ENCODE assay signal across 8 cellular contexts in the genomic region with DNA sequence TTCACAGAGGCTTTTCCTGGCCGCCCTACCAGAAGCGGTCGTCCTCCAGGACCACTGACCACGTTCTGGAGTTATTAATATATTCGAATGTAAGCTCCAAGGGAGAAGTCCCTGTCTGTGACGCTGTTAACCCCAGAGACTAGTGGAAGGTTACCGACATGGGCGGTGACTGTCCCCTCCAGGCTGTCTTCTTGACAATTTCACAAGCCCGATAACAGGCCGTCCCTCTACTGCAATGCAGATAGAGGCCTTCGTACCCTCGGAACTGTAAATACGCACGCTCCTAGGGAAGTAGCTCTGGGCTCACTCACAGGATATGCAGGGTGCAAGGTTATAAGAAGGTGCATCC. TPM values are rescaled to one million over a fixed set of nuclear protein-coding genes. Genes with fewer than 3 reads are reported as not detected.
DNase-seq lines count a peak whose midpoint lies in the region; TF ChIP-seq lines count a peak whose summit lies in the region.

No MANE protein-coding gene starts in this region.

- H4K20me1 ChIP-seq in H9 (ENCODE audit: control insufficient read depth, insufficient read depth, insufficient read length) (no peaks in the 10 kb centered on the region), MM.1S (ENCODE audit: insufficient read depth, low read length) (no peaks in the 10 kb centered on the region)

- no peak overlapping the region for H2BK12ac ChIP-seq in H9 (ENCODE audit: insufficient read length, low read depth, low read length)

- H3K18ac ChIP-seq in H9 (ENCODE audit: insufficient read length, low read depth, low read length), result peak overlapping the region; percentile 46

- peak overlapping the region; percentile 76 for H3K9ac ChIP-seq in H9 (ENCODE audit: extremely low read depth, insufficient read length, low read length)
- H3K9ac ChIP-seq in MM.1S (ENCODE audit: low read length), result peak overlapping the region; percentile 95

- peaks cover 7 to 20% (median 19%) of the 10 kb centered on the region in 3 experiments for H3K36me3 Mint-ChIP-seq in H9 (ENCODE audit: insufficient read depth in 1 of 3, low read depth in 3 of 3)

- no peak overlapping the region for H3K56ac ChIP-seq in H9 (ENCODE audit: insufficient read length, low read depth, low read length)

- no peak overlapping the region for H2AK5ac ChIP-seq in H9 (ENCODE audit: insufficient read length, low read length)

- peaks cover 1% of the 10 kb centered on the region; the same call in 1 of the 2 replicates for H3K27me3 Mint-ChIP-seq in H9 (ENCODE audit: low read depth)

- H3K4ac ChIP-seq in H9 (ENCODE audit: low read depth, low read length), result no peak overlapping the region

- H3K9me2 ChIP-seq in MM.1S (replicated peaks; ENCODE audit: insufficient read depth, low read length), result no peaks in the 10 kb centered on the region

- H3K14ac ChIP-seq in H9 (ENCODE audit: insufficient read depth, low read length), result no peak overlapping the region; the same call in 1 of the 2 replicates

- H4K91ac ChIP-seq in H9 (ENCODE audit: insufficient read length, low read depth, low read length), result no peak overlapping the region

- H3K9me3 ChIP-seq in H9 (ENCODE audit: control insufficient read depth, low read depth, low read length) (no peaks in the 10 kb centered on the region), MM.1S (replicated peaks; ENCODE audit: insufficient read depth, low read length) (no peaks in the 10 kb centered on the region)

- H3K27me3 ChIP-seq in H9 (ENCODE audit: insufficient read depth, low read length) (no peaks in the 10 kb centered on the region), MM.1S (replicated peaks; ENCODE audit: insufficient read depth, low read length) (no peaks in the 10 kb centered on the region), brain microvascular endothelial cell (replicated peaks) (no peaks in the 10 kb centered on the region)

- H3K23me2 ChIP-seq in H9 (ENCODE audit: insufficient read length, low read depth, low read length, poor library complexity, severe bottlenecking), result no peaks in the 10 kb centered on the region

- H2BK120ac ChIP-seq in H9 (ENCODE audit: low read depth, low read length, poor library complexity, severe bottlenecking), result no peak overlapping the region

- H3K9me3 Mint-ChIP-seq in H9, result no peaks in the 10 kb centered on the region; a peak in 2 of 5 replicates

- H3K36me3 ChIP-seq in MM.1S (replicated peaks; ENCODE audit: insufficient read depth, low read length) (no peaks in the 10 kb centered on the region), brain microvascular endothelial cell (replicated peaks) (no peaks in the 10 kb centered on the region)

- H3F3A ChIP-seq in MM.1S (ENCODE audit: insufficient read depth, low read length), result peaks cover 7% of the 10 kb centered on the region

- no peaks in the 10 kb centered on the region for H3K4me1 ChIP-seq in H9 (ENCODE audit: insufficient read depth, low read length)
- H3K4me1 ChIP-seq in MM.1S (ENCODE audit: low read length), result no peaks in the 10 kb centered on the region

- peak overlapping the region; percentile 93 for H3K4me3 ChIP-seq in GM12864 (ENCODE audit: low read depth, low read length)
- peak overlapping the region; percentile 91 for H3K4me3 ChIP-seq in MM.1S (ENCODE audit: low read length)
- peak overlapping the region; percentile 79 for H3K4me3 ChIP-seq in brain microvascular endothelial cell (ENCODE audit: low read depth, low read length)

- H3K4me2 ChIP-seq in H9 (ENCODE audit: insufficient read depth, insufficient read length, low read length) (peak overlapping the region; percentile 62), MM.1S (ENCODE audit: low read depth, low read length) (peak overlapping the region; percentile 86)

- H3T11ph ChIP-seq in H9 (ENCODE audit: low read length), result no peak overlapping the region

- DNase-seq in GM12864 (ENCODE audit: low read depth), result no peak
- DNase-seq in H9, result peak; percentile 69
- peak; percentile 66 for DNase-seq in MM.1S
- DNase-seq in SKM-1 (lab: John Stamatoyannopoulos, UW; ENCODE audit: unreplicated experiment), result peak; percentile 24
- peak; percentile 42 for DNase-seq in brain microvascular endothelial cell
- peak; percentile 56 for DNase-seq in iPS-NIHi7 (ENCODE audit: extremely low spot score)
- peak; percentile 50 for DNase-seq in stimulated activated CD4-positive, alpha-beta T cell treated with anti-CD3 and anti-CD28 coated beads, Interleukin-1b, Interleukin-23, amount 100 ng/mL, for 48 hours
- DNase-seq in retina, result no peak

- H3K27ac ChIP-seq in H9 (ENCODE audit: insufficient read length, low read depth, low read length), result no peak overlapping the region
- H3K27ac ChIP-seq in MM.1S (ENCODE audit: low read length), result peak overlapping the region; percentile 85
- H3K27ac ChIP-seq in brain microvascular endothelial cell, result peak overlapping the region; percentile 80

- no CpG with 5 or more reads among the region's 14 CpGs for WGBS in H9 (ENCODE audit: extremely low coverage, insufficient read length, low lambda C conversion rate)

- no peak for TF ChIP-seq CTCF in GM12864 (IDR thresholded peaks at IDR 0.05; ENCODE audit: low read depth, low read length, missing control alignments)
- TF ChIP-seq CTCF in H9 (conservative IDR thresholded peaks at IDR 0.05), result no peak
- TF ChIP-seq CTCF in MM.1S (IDR thresholded peaks at IDR 0.05; ENCODE audit: low read length), result no peak
- TF ChIP-seq CTCF in brain microvascular endothelial cell (IDR thresholded peaks at IDR 0.05; ENCODE audit: low read depth, low read length, missing control alignments), result no peak

- no peak overlapping the region for H2BK15ac ChIP-seq in H9 (ENCODE audit: low read depth, low read length)

- no peak overlapping the region for H3K23ac ChIP-seq in H9 (ENCODE audit: insufficient read length, low read depth, low read length)

- H3K4me3 Mint-ChIP-seq in H9, result peak overlapping the region; percentile 79 to 86

- no peak overlapping the region for H4K8ac ChIP-seq in H9 (replicated peaks; ENCODE audit: insufficient read length, low read depth, low read length)

- in situ Hi-C loops in brain microvascular endothelial cell (cut with HindIII; ENCODE audit: low pct_ligation_motif_present, low sequenced_read_pairs), result no loop called here

- peak overlapping the region; percentile 32 for H2AFZ ChIP-seq in H9 (ENCODE audit: low read length)
- peak overlapping the region; percentile 99 for H2AFZ ChIP-seq in MM.1S (ENCODE audit: low read length)

- peak overlapping the region; percentile 5 to 98 (median 95) for H3K27ac Mint-ChIP-seq in H9

- H3K79me2 ChIP-seq in H9 (ENCODE audit: insufficient read depth, low read length) (no peaks in the 10 kb centered on the region), MM.1S (ENCODE audit: low read length) (peaks cover 25% of the 10 kb centered on the region)

- no peak overlapping the region for H2BK5ac ChIP-seq in H9 (ENCODE audit: insufficient read length, low read length)

- no peak overlapping the region for H4K5ac ChIP-seq in H9 (ENCODE audit: insufficient read length, low read depth, low read length)

- peaks cover 3 to 7% of the 10 kb centered on the region in 2 experiments; a peak in 3 of 4 replicates for H3K4me1 Mint-ChIP-seq in H9

- H3K79me1 ChIP-seq in H9 (ENCODE audit: insufficient read depth, low read depth, low read length, poor library complexity, severe bottlenecking), result no peaks in the 10 kb centered on the region

- no peak overlapping the region for H2BK20ac ChIP-seq in H9 (ENCODE audit: low read depth, low read length, poor library complexity, severe bottlenecking)

RNA-seq across cellular contexts. Expression of a gene that starts 0.6 kb away (rescaled TPM):
- 12.0 TPM in 2 replicates for total RNA-seq in H9 (2021)

Comparison
In these comparisons a context has a peak if more than half of its experiments do, and no peak if none do; other contexts are left out.
1. DNase-seq: peak in H9 (single experiment), MM.1S (single experiment), SKM-1 (single experiment), brain microvascular endothelial cell (single experiment), iPS-NIHi7 (single experiment) and stimulated activated CD4-positive, alpha-beta T cell treated with anti-CD3 and anti-CD28 coated beads, Interleukin-1b, Interleukin-23, amount 100 ng/mL, for 48 hours (single experiment); none in GM12864 (single experiment) and retina (single experiment).
2. Peak in every context shown above with its lines, with median percentiles within 50 percentile points of each other: H3K4me3 ChIP-seq.